Comparison of ENCODE assay signal across 8 cellular contexts in genomic region chr12:29380536-29381523, GRCh38. TPM values are rescaled to one million over a fixed set of nuclear protein-coding genes. Genes with fewer than 3 reads are reported as not detected.
DNase-seq lines count a peak whose midpoint lies in the region; ATAC-seq and TF ChIP-seq lines count a peak whose summit lies in the region.

A gene with protein sequence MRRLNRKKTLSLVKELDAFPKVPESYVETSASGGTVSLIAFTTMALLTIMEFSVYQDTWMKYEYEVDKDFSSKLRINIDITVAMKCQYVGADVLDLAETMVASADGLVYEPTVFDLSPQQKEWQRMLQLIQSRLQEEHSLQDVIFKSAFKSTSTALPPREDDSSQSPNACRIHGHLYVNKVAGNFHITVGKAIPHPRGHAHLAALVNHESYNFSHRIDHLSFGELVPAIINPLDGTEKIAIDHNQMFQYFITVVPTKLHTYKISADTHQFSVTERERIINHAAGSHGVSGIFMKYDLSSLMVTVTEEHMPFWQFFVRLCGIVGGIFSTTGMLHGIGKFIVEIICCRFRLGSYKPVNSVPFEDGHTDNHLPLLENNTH (minus strand): TSS chr12:29381172. CDS start chr12:29371633, 9,539 bp downstream.

- H3K27ac ChIP-seq in angular gyrus (ENCODE audit: low read depth, low read length): peak within 1 kb of the TSS; percentile 80
- H3K27ac ChIP-seq in prostate gland: peak within 1 kb of the TSS; percentile 89 to 97
- H3K27ac ChIP-seq in urinary bladder (ENCODE audit: low read depth): peak within 1 kb of the TSS; percentile 78

- no peaks in the 10 kb centered on the region for H3K9me3 ChIP-seq in prostate gland

- DNase-seq in NCI-H187 (lab: John Stamatoyannopoulos, UW) (peak; percentile 89 to 91), T-helper 2 cell (peak; percentile 64 to 99 (median 86)), left ventricle myocardium superior (peak; percentile 90), prostate gland (ENCODE audit: low spot score) (peak; percentile 96)

- ATAC-seq in GM18498 (IDR thresholded peaks at IDR 0.05; ENCODE audit: unreplicated experiment): peak; percentile 95
- ATAC-seq in HG02938 (IDR thresholded peaks at IDR 0.05; ENCODE audit: unreplicated experiment): peak; percentile 95
- peak; percentile 98 for ATAC-seq in left ventricle myocardium superior

- TF ChIP-seq POLR2A in prostate gland (IDR thresholded peaks at IDR 0.05): peak; percentile 82

- intact Hi-C loops in left ventricle myocardium superior (cut with micrococcal nuclease): no loop called here
- intact Hi-C loops in prostate gland (cut with DNase I): no loop called here

- H3K4me3 ChIP-seq in prostate gland (peak within 1 kb of the TSS; percentile 77 to 92), urinary bladder (ENCODE audit: low read depth, low read length) (peak within 1 kb of the TSS; percentile 83)

- H3K4me1 ChIP-seq in prostate gland (replicated peaks) (no peaks in the 10 kb centered on the region), urinary bladder (ENCODE audit: insufficient read depth) (no peaks in the 10 kb centered on the region)

- H3K36me3 ChIP-seq in prostate gland (no peaks in the 10 kb centered on the region), urinary bladder (ENCODE audit: insufficient read depth) (no peaks in the 10 kb centered on the region)

- WGBS in prostate gland: under 1% methylated on average over 55 of the region's 55 CpGs
- WGBS in urinary bladder: under 1% methylated on average over 55 of the region's 55 CpGs

- no peak for TF ChIP-seq CTCF in prostate gland (IDR thresholded peaks at IDR 0.05)

- H3K27me3 ChIP-seq in prostate gland (replicated peaks; ENCODE audit: insufficient read depth): no peaks in the 10 kb centered on the region

RNA-seq across cellular contexts. Expression of the gene that starts here (rescaled TPM):
- 93.1 TPM for total RNA-seq in left ventricle myocardium superior
- total RNA-seq in prostate gland: 10 to 100 TPM; 27.9 to 56.8 TPM
- total RNA-seq in urinary bladder: 93.9 TPM
- 54.5 TPM for polyA plus RNA-seq in urinary bladder

Comparison
In these comparisons a context has a peak if more than half of its experiments do, and no peak if none do; other contexts are left out.
1. Peak in every context shown above with its lines: DNase-seq, ATAC-seq, H3K4me3 ChIP-seq and H3K27ac ChIP-seq.